ENCODE assay signal across 18 cellular contexts in genomic region chr2:68926782-68927181, GRCh38. TPM values are rescaled to one million over a fixed set of nuclear protein-coding genes. Genes with fewer than 3 reads are reported as not detected.
"Had no signal": no experiment of that assay in that cellular context is flagged by ENCODE, and none has a peak within 500 bp of the region (broad histone marks: within the 10 kb centered on the region; RNA-seq: fewer than 3 reads in every experiment).

No MANE protein-coding gene starts in this region.

- H3K36me3 ChIP-seq: adrenal gland, right lobe of liver had no signal

- H3K27ac ChIP-seq: adrenal gland, psoas muscle, right lobe of liver, testis had no signal

- H3K4me3 ChIP-seq: adrenal gland, lung, psoas muscle, right lobe of liver, testis had no signal

- H3K27me3 ChIP-seq: adrenal gland, right lobe of liver, testis had no signal

- DNase-seq: activated CD4-positive, alpha-beta memory T cell treated with anti-CD3 and anti-CD28 coated beads, Interleukin-2, amount 10 ng/mL, durations not matched to agents 7 days and 5 days; activated CD4-positive, alpha-beta T cell treated with anti-CD3 and anti-CD28 coated beads for 4 hours; activated naive CD4-positive, alpha-beta T cell treated with anti-CD3 and anti-CD28 coated beads, Interleukin-2, amount 50 U/mL, for 16 hours; activated T-cell treated with anti-CD3 and anti-CD28 coated beads, Interleukin-2, amount 50 U/mL, for 24 hours; adrenal gland; effector memory CD4-positive, alpha-beta T cell; foreskin melanocyte; left colon; psoas muscle; right lobe of liver; testis had no signal

- H3K9me3 ChIP-seq: adrenal gland, psoas muscle, right lobe of liver, testis had no signal

- H3K4me1 ChIP-seq: adrenal gland, psoas muscle, right lobe of liver, testis had no signal

RNA-seq across cellular contexts. Expression of gene GKN2, which starts 25.9 kb away (rescaled TPM):
- total RNA-seq: activated CD4-positive, alpha-beta memory T cell treated with anti-CD3 and anti-CD28 coated beads, Interleukin-2, amount 10 ng/mL, durations not matched to agents 7 days and 5 days; fibroblast of lung; neural crest cell; osteocyte; psoas muscle; right lobe of liver; T-helper 2 cell treated with Interferon-gamma antibody and Interleukin-4, amounts not matched to agents 100 ng/mL and 5 ng/mL, for 36 hours; testis; ureter; WTC11 had no signal
- polyA plus RNA-seq: fibroblast of lung, psoas muscle had no signal

RNA-seq across cellular contexts. Expression of gene GKN1, which starts 47.7 kb away (rescaled TPM):
- total RNA-seq: activated CD4-positive, alpha-beta memory T cell treated with anti-CD3 and anti-CD28 coated beads, Interleukin-2, amount 10 ng/mL, durations not matched to agents 7 days and 5 days; fibroblast of lung; left colon; lung; neural crest cell; osteocyte; psoas muscle; right lobe of liver; T-helper 2 cell treated with Interferon-gamma antibody and Interleukin-4, amounts not matched to agents 100 ng/mL and 5 ng/mL, for 36 hours; testis; ureter; WTC11 had no signal
- polyA plus RNA-seq: fibroblast of lung had no signal

RNA-seq across cellular contexts. Expression of gene BMP10, which starts 55.6 kb away (rescaled TPM):
- total RNA-seq: adrenal gland, fibroblast of lung, left colon, neural crest cell, osteocyte, testis, ureter, WTC11 had no signal
- polyA plus RNA-seq: adrenal gland, fibroblast of lung, lung, psoas muscle had no signal
